1 cellular context compared by ENCODE assay signal in genomic region chr14:24145700-24146621, GRCh38.
TF ChIP-seq lines count a peak whose summit lies in the region.

Gene PSME2 (minus strand): TSS chr14:24146610. CDS start chr14:24146581, 29 bp downstream.

TF ChIP-seq in K562, 482 proteins besides CTCF, POLR2A, EP300 and RAD21 (continued from another document):
- TF ChIP-seq, protein P1, sequence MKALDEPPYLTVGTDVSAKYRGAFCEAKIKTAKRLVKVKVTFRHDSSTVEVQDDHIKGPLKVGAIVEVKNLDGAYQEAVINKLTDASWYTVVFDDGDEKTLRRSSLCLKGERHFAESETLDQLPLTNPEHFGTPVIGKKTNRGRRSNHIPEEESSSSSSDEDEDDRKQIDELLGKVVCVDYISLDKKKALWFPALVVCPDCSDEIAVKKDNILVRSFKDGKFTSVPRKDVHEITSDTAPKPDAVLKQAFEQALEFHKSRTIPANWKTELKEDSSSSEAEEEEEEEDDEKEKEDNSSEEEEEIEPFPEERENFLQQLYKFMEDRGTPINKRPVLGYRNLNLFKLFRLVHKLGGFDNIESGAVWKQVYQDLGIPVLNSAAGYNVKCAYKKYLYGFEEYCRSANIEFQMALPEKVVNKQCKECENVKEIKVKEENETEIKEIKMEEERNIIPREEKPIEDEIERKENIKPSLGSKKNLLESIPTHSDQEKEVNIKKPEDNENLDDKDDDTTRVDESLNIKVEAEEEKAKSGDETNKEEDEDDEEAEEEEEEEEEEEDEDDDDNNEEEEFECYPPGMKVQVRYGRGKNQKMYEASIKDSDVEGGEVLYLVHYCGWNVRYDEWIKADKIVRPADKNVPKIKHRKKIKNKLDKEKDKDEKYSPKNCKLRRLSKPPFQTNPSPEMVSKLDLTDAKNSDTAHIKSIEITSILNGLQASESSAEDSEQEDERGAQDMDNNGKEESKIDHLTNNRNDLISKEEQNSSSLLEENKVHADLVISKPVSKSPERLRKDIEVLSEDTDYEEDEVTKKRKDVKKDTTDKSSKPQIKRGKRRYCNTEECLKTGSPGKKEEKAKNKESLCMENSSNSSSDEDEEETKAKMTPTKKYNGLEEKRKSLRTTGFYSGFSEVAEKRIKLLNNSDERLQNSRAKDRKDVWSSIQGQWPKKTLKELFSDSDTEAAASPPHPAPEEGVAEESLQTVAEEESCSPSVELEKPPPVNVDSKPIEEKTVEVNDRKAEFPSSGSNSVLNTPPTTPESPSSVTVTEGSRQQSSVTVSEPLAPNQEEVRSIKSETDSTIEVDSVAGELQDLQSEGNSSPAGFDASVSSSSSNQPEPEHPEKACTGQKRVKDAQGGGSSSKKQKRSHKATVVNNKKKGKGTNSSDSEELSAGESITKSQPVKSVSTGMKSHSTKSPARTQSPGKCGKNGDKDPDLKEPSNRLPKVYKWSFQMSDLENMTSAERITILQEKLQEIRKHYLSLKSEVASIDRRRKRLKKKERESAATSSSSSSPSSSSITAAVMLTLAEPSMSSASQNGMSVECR (CRISPR knock-in tag; IDR thresholded peaks at IDR 0.05), result peak; percentile 31
- TF ChIP-seq CSDE1 (IDR thresholded peaks at IDR 0.05) (no peak), EP400 (IDR thresholded peaks at IDR 0.05) (peak; percentile 35; the same call in 1 of the 2 replicates), ZNF79 (CRISPR knock-in tag; IDR thresholded peaks at IDR 0.05; ENCODE audit: low read depth) (no peak), SMC3 (conservative IDR thresholded peaks at IDR 0.05; ENCODE audit: insufficient read depth, low read depth, low read length) (no peak), MXI1 (IDR thresholded peaks at IDR 0.05; ENCODE audit: low read depth, low read length) (peak; percentile 43; the same call in 1 of the 2 replicates), NUFIP1 (IDR thresholded peaks at IDR 0.05; ENCODE audit: partially characterized antibody) (no peak), PYGO2 (tag; IDR thresholded peaks at IDR 0.05) (no peak), SAFB2 (IDR thresholded peaks at IDR 0.05; ENCODE audit: borderline replicate concordance, low read depth, low read length, severe bottlenecking) (no peak), SIN3A (IDR thresholded peaks at IDR 0.05; ENCODE audit: borderline replicate concordance in 2 of 2, control insufficient read depth in 1 of 2, low read depth in 2 of 2, low read length in 2 of 2) (peak; percentile 68 to 70; a peak in 2 of 4 replicates), MAX (CRISPR knock-in tag; IDR thresholded peaks at IDR 0.05) (peak; percentile 35; the same call in 1 of the 2 replicates), ERF (CRISPR knock-in tag; IDR thresholded peaks at IDR 0.05) (no peak), SAP30 (IDR thresholded peaks at IDR 0.05; ENCODE audit: borderline replicate concordance, insufficient read depth, low read depth, low read length, poor library complexity, severe bottlenecking) (peak; percentile 66), CREM (IDR thresholded peaks at IDR 0.05; ENCODE audit: low read depth) (0 out of 2 replicates have a peak, but pooled peaks have one; percentile 3), RBFOX2 (IDR thresholded peaks at IDR 0.05; ENCODE audit: low read depth, low read length) (0 out of 2 replicates have a peak, but pooled peaks have one; percentile 8), CBX8 (IDR thresholded peaks at IDR 0.05; ENCODE audit: borderline replicate concordance, extremely low read depth, low read depth, low read length, poor library complexity, severe bottlenecking) (no peak), YY1 (IDR thresholded peaks at IDR 0.05; ENCODE audit: borderline replicate concordance in 1 of 3, control insufficient read depth in 1 of 3, extremely low read depth in 1 of 3, insufficient read depth in 3 of 3, insufficient read length in 1 of 3, insufficient replicate concordance in 2 of 3, low read depth in 1 of 3, low read length in 2 of 3) (peak in 1 of 3 experiments; percentile 46), TOE1 (IDR thresholded peaks at IDR 0.05; ENCODE audit: borderline replicate concordance) (peak; percentile 12; the same call in 1 of the 2 replicates), TOE1 (CRISPR knock-in tag; IDR thresholded peaks at IDR 0.05; ENCODE audit: borderline replicate concordance, low read depth) (no peak), REST (CRISPR knock-in tag; IDR thresholded peaks at IDR 0.05; ENCODE audit: low read depth) (no peak)
- TF ChIP-seq, protein P2, sequence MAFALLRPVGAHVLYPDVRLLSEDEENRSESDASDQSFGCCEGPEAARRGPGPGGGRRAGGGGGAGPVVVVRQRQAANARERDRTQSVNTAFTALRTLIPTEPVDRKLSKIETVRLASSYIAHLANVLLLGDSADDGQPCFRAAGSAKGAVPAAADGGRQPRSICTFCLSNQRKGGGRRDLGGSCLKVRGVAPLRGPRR (CRISPR knock-in tag; IDR thresholded peaks at IDR 0.05), result no peak
- TF ChIP-seq, protein P3, sequence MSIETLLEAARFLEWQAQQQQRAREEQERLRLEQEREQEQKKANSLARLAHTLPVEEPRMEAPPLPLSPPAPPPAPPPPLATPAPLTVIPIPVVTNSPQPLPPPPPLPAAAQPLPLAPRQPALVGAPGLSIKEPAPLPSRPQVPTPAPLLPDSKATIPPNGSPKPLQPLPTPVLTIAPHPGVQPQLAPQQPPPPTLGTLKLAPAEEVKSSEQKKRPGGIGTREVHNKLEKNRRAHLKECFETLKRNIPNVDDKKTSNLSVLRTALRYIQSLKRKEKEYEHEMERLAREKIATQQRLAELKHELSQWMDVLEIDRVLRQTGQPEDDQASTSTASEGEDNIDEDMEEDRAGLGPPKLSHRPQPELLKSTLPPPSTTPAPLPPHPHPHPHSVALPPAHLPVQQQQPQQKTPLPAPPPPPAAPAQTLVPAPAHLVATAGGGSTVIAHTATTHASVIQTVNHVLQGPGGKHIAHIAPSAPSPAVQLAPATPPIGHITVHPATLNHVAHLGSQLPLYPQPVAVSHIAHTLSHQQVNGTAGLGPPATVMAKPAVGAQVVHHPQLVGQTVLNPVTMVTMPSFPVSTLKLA (conservative IDR thresholded peaks at IDR 0.05), result peak; percentile 41 to 48; a peak in 1 of 4 replicates
